In genomic region chr13:50912851-50913250, GRCh38 we compare ENCODE assay signal across 29 cellular contexts. TPM values are rescaled to one million over a fixed set of nuclear protein-coding genes. Genes with fewer than 3 reads are reported as not detected.
DNase-seq lines count a peak whose midpoint lies in the region; ATAC-seq, FAIRE-seq and TF ChIP-seq lines count a peak whose summit lies in the region.
"Had no signal": no experiment of that assay in that cellular context is flagged by ENCODE, and none has a peak within 500 bp of the region (broad histone marks: within the 10 kb centered on the region; RNA-seq: fewer than 3 reads in every experiment).

No MANE protein-coding gene starts in this region.

- peak overlapping the region; percentile 11 for H3K4me3 ChIP-seq in CD4-positive, CD25-positive, alpha-beta regulatory T cell (ENCODE audit: low read depth, low read length)
- no peak overlapping the region for H3K4me3 ChIP-seq in K562
- H3K4me3 ChIP-seq: coronary artery, heart right ventricle, SK-N-MC had no signal

- no peak overlapping the region for H3K27ac Mint-ChIP-seq in CD4-positive, CD25-positive, alpha-beta regulatory T cell
- H3K27ac Mint-ChIP-seq in neural crest cell (ENCODE audit: unreplicated experiment): no peak overlapping the region
- H3K27ac Mint-ChIP-seq: CD8-positive, alpha-beta T cell; endodermal cell; nephron progenitor cell had no signal

- TF ChIP-seq RAD21 in K562 (CRISPR knock-in tag; conservative IDR thresholded peaks at IDR 0.05 in 1 of 2, IDR thresholded peaks at IDR 0.05 in 1 of 2): no peak

- peak; percentile 15; the same call in 1 of the 2 replicates for TF ChIP-seq EP300 in K562 (IDR thresholded peaks at IDR 0.05; ENCODE audit: low read length)

- H3K9me3 ChIP-seq in CD4-positive, CD25-positive, alpha-beta regulatory T cell (ENCODE audit: control insufficient read depth in 2 of 2, low read length in 2 of 2): no peaks in the 10 kb centered on the region
- no peaks in the 10 kb centered on the region for H3K9me3 ChIP-seq in KOPT-K1 (ENCODE audit: insufficient read depth, low read length, poor library complexity, severe bottlenecking)
- H3K9me3 ChIP-seq in K562 (replicated peaks; ENCODE audit: control insufficient read depth, insufficient read depth, low read depth, low read length): no peaks in the 10 kb centered on the region
- H3K9me3 ChIP-seq: breast epithelium, heart right ventricle had no signal

- in situ Hi-C loops in K562 (cut with MboI): no loop called here

- no peak for DNase-seq in CD4-positive, CD25-positive, alpha-beta regulatory T cell
- DNase-seq in K562 (ENCODE audit: extremely low read depth in 1 of 4, low spot score in 3 of 4): no peak
- no peak for DNase-seq in neural crest cell (ENCODE audit: low read depth, low spot score)
- DNase-seq in kidney tubule cell (ENCODE audit: low spot score): no peak
- no peak for DNase-seq in activated CD4-positive, alpha-beta T cell treated with anti-CD3 and anti-CD28 coated beads, Interleukin-2, amount 50 U/mL, for 1 hour
- DNase-seq in GM20000 (ENCODE audit: low spot score): no peak
- DNase-seq: activated CD4-positive, CD25-positive, alpha-beta regulatory T cell; activated CD8-positive, alpha-beta T cell treated with anti-CD3 and anti-CD28 coated beads for 36 hours; activated T-cell treated with anti-CD3 and anti-CD28 coated beads, Interleukin-2, amount 50 U/mL, for 1 hour; amniotic stem cell; CD8-positive, alpha-beta T cell; DMS153; endodermal cell; GF-D8; HCEC 1CT; heart right ventricle; NCI-H1417 treated with DMSO at 0.1 percent for 48 hours; NCI-H2107; NCI-H510A; nephron progenitor cell; posterior cingulate gyrus; RPMI8226; stimulated activated CD4-positive, alpha-beta T cell treated with anti-CD3 and anti-CD28 coated beads, Interleukin-15, amount 100 ng/mL, for 24 hours; stimulated activated CD8-positive, alpha-beta memory T cell treated with anti-CD3 and anti-CD28 coated beads, Interleukin-4, amount 100 ng/mL, for 48 hours had no signal

- no peaks in the 10 kb centered on the region; the same call in 1 of the 2 replicates for H4K20me1 ChIP-seq in K562 (replicated peaks; ENCODE audit: control insufficient read depth, insufficient read depth, low read length)

- H3K4me3 Mint-ChIP-seq in CD4-positive, CD25-positive, alpha-beta regulatory T cell: peak overlapping the region in 3 of 4 donors; percentile 84 to 87 (median 86)
- peak overlapping the region; percentile 10 for H3K4me3 Mint-ChIP-seq in neural crest cell
- H3K4me3 Mint-ChIP-seq: endodermal cell had no signal

- H3K27me3 Mint-ChIP-seq in CD4-positive, CD25-positive, alpha-beta regulatory T cell: no peaks in the 10 kb centered on the region
- H3K27me3 Mint-ChIP-seq in neural crest cell (ENCODE audit: low read depth): no peaks in the 10 kb centered on the region
- H3K27me3 Mint-ChIP-seq: activated CD8-positive, alpha-beta T cell treated with anti-CD3 and anti-CD28 coated beads for 36 hours had no signal

- no peaks in the 10 kb centered on the region for H3K27me3 ChIP-seq in CD4-positive, CD25-positive, alpha-beta regulatory T cell (ENCODE audit: control insufficient read depth, insufficient read depth, low read length)
- no peaks in the 10 kb centered on the region for H3K27me3 ChIP-seq in K562 (ENCODE audit: control insufficient read depth in 2 of 2, insufficient read depth in 2 of 2, low read length in 2 of 2)
- H3K27me3 ChIP-seq: breast epithelium, heart right ventricle had no signal

- no peak for TF ChIP-seq POLR2A in K562 (conservative IDR thresholded peaks at IDR 0.05)

- no peak overlapping the region for H3K9ac ChIP-seq in K562 (ENCODE audit: insufficient read depth in 1 of 2, low read depth in 2 of 2, low read length in 2 of 2)

- H3K36me3 Mint-ChIP-seq in CD4-positive, CD25-positive, alpha-beta regulatory T cell: peaks cover 11% of the 10 kb centered on the region
- H3K36me3 Mint-ChIP-seq in neural crest cell (ENCODE audit: low read depth): no peaks in the 10 kb centered on the region

- CTCF ChIA-PET in K562 (lab: Yijun Ruan, JAX; ENCODE audit: low intra/inter-chr PET ratio): interaction anchor here (0.5 to 2.0 kb wide), 3 partner anchors 936 to 1268 kb away, joined by 3 to 6 read pairs (median 3); no protein-coding TSS in a partner anchor

- ATAC-seq in CD4-positive, CD25-positive, alpha-beta regulatory T cell (ENCODE audit: low read depth in 2 of 2): no peak
- ATAC-seq in K562: no peak
- ATAC-seq: activated CD8-positive, alpha-beta T cell treated with anti-CD3 and anti-CD28 coated beads for 36 hours; CD8-positive, alpha-beta T cell; left lobe of liver had no signal

- H3K9me1 ChIP-seq in K562 (ENCODE audit: control insufficient read depth, insufficient read depth, low read length): no peaks in the 10 kb centered on the region

- no peaks in the 10 kb centered on the region for H3K36me3 ChIP-seq in CD4-positive, CD25-positive, alpha-beta regulatory T cell (ENCODE audit: control insufficient read depth, insufficient read depth, low read length)
- H3K36me3 ChIP-seq in KOPT-K1 (ENCODE audit: insufficient read depth, low read length) (peaks cover 8% of the 10 kb centered on the region), K562 (ENCODE audit: control insufficient read depth, insufficient read depth, low read length) (no peaks in the 10 kb centered on the region)
- H3K36me3 ChIP-seq: breast epithelium, heart right ventricle had no signal

- no peak for FAIRE-seq in K562 (lab: Jason Lieb, UNC)

- peaks cover 80% of the 10 kb centered on the region for H3K4me1 ChIP-seq in CD4-positive, CD25-positive, alpha-beta regulatory T cell (ENCODE audit: control insufficient read depth, insufficient read depth, low read length, poor library complexity, severe bottlenecking)
- H3K4me1 ChIP-seq in K562 (replicated peaks in 1 of 2; ENCODE audit: control insufficient read depth in 2 of 2, insufficient read depth in 2 of 2, low read length in 2 of 2): peaks cover 24 to 42% of the 10 kb centered on the region in 2 experiments

- BruUV-seq in K562 (replicated peaks; lab: Mats Ljungman, UMichigan): no TSS peak

- WGBS in K562 (ENCODE audit: insufficient coverage, low coverage, missing lambda C conversion rate): 10% methylated on average over 2 of the region's 2 CpGs

- no peak overlapping the region for H2AFZ ChIP-seq in K562 (ENCODE audit: low read depth, low read length)

- no peak overlapping the region for H3K27ac ChIP-seq in CD4-positive, CD25-positive, alpha-beta regulatory T cell (ENCODE audit: insufficient read depth, low read length, poor library complexity, severe bottlenecking)
- peak overlapping the region; percentile 98 for H3K27ac ChIP-seq in KOPT-K1 (ENCODE audit: low read depth, low read length, poor library complexity, severe bottlenecking)
- no peak overlapping the region for H3K27ac ChIP-seq in K562 (ENCODE audit: extremely low read depth, low read depth, low read length)
- H3K27ac ChIP-seq: breast epithelium, coronary artery, SK-N-MC had no signal

- peaks cover 82% of the 10 kb centered on the region for H3K79me2 ChIP-seq in K562 (ENCODE audit: control insufficient read depth, insufficient read depth, low read length)

- POLR2A ChIA-PET in K562 (lab: Yijun Ruan, JAX): no interaction called here

- H3K9me3 Mint-ChIP-seq in CD4-positive, CD25-positive, alpha-beta regulatory T cell: no peaks in the 10 kb centered on the region
- H3K9me3 Mint-ChIP-seq in neural crest cell: no peaks in the 10 kb centered on the region
- H3K9me3 Mint-ChIP-seq: activated CD8-positive, alpha-beta T cell treated with anti-CD3 and anti-CD28 coated beads for 36 hours; CD8-positive, alpha-beta T cell; endodermal cell; nephron progenitor cell had no signal

- no peak overlapping the region for H3K4me2 ChIP-seq in K562 (ENCODE audit: insufficient read depth, low read length)

- TF ChIP-seq CTCF in K562 (IDR thresholded peaks at IDR 0.05 in 2 of 3, conservative IDR thresholded peaks at IDR 0.05 in 1 of 3; ENCODE audit: insufficient read depth in 2 of 3, low read depth in 1 of 3, low read length in 3 of 3): no peak
- no peak for TF ChIP-seq CTCF in neural crest cell (conservative IDR thresholded peaks at IDR 0.05)
- no peak for TF ChIP-seq CTCF in GM20000 (IDR thresholded peaks at IDR 0.05; ENCODE audit: extremely low read depth, missing control alignments)

- H3K4me1 Mint-ChIP-seq in CD4-positive, CD25-positive, alpha-beta regulatory T cell: peaks cover 30 to 79% (median 54%) of the 10 kb centered on the region in 4 donors
- peaks cover 36% of the 10 kb centered on the region for H3K4me1 Mint-ChIP-seq in neural crest cell

- intact Hi-C loops in K562 (cut with micrococcal nuclease): loop anchor here (2.0 to 10.0 kb wide), 8 partner anchors 108 to 936 kb away; no protein-coding TSS in a partner anchor

TF ChIP-seq in K562, 482 proteins besides CTCF, POLR2A, EP300 and RAD21 (continues in another document):
- TF ChIP-seq CBFA2T3 (IDR thresholded peaks at IDR 0.05) (peak; percentile 41; the same call in 1 of the 2 replicates), ZZZ3 (IDR thresholded peaks at IDR 0.05) (no peak), ZNF316 (IDR thresholded peaks at IDR 0.05) (peak; percentile 21; the same call in 1 of the 2 replicates), GTF2E2 (tag; IDR thresholded peaks at IDR 0.05) (no peak), TCF3 (CRISPR knock-in tag; IDR thresholded peaks at IDR 0.05) (0 out of 2 replicates have a peak, but pooled peaks have one; percentile 28), ZNF699 (CRISPR knock-in tag; IDR thresholded peaks at IDR 0.05; ENCODE audit: insufficient replicate concordance) (no peak), TAF15 (IDR thresholded peaks at IDR 0.05; ENCODE audit: low read depth, low read length) (no peak)

RNA-seq across cellular contexts. Expression of gene RNASEH2B, which starts 3.3 kb away (rescaled TPM):
- total RNA-seq in CD4-positive, CD25-positive, alpha-beta regulatory T cell: 96.0 TPM
- polyA plus RNA-seq in CD4-positive, CD25-positive, alpha-beta regulatory T cell: 100 to 1,000 TPM; 149 to 205 (median 183) TPM
- total RNA-seq in K562 (2011; cell fraction: chromatin; rRNA removed; ENCODE audit: low replicate concordance): 24.2 and 70.1 TPM in 2 replicates
- total RNA-seq in K562 (2011; cell fraction: nucleolus; rRNA removed): 17.2 and 24.5 TPM in 2 replicates
- 49.1 and 91.3 TPM in 2 replicates for total RNA-seq in K562 (2011; cell fraction: nucleoplasm; rRNA removed)
- total RNA-seq in K562 (2014; rRNA removed) (61.1 and 62.5 TPM in 2 replicates), K562 (2014; rRNA removed; fragmentation: Illumina TruSeq; extraction: Trizol) (68.1 and 82.4 TPM in 2 replicates), K562 (2015; rRNA removed; fragmentation: Illumina TruSeq; extraction: Trizol) (97.0 and 109 TPM in 2 replicates), K562 (2021) (41.0 and 49.9 TPM in 2 replicates), neural crest cell (53.2 and 55.2 TPM in 2 replicates)
- polyA plus RNA-seq in K562 (2011; rRNA removed) (57.6 and 70.2 TPM in 2 replicates), K562 (2014; fragmentation: Illumina TruSeq; extraction: Trizol) (68.2 and 83.7 TPM in 2 replicates), K562 (2014; fragmentation: Nextera tagmentation; extraction: Ambion mirVana) (10 to 100 TPM; 26.3 to 29.8 TPM), K562 (2014; rRNA removed) (44.3 and 44.5 TPM in 2 replicates)
- polyA plus RNA-seq in K562 (2011; cell fraction: cytosol; rRNA removed): 15.1 and 22.0 TPM in 2 replicates
- 24.5 and 42.9 TPM in 2 replicates for polyA plus RNA-seq in K562 (2011; cell fraction: nucleus; rRNA removed)
- 67.3 and 71.4 TPM in 2 replicates for polyA plus RNA-seq in K562 (2012)
- polyA minus RNA-seq in K562 (2011; rRNA and poly(A)+ RNA removed): 55.7 and 59.4 TPM in 2 replicates
- 14.6 and 19.9 TPM in 2 replicates for polyA minus RNA-seq in K562 (2011; cell fraction: cytosol; rRNA and poly(A)+ RNA removed)
- 46.9 and 69.3 TPM in 2 replicates for polyA minus RNA-seq in K562 (2011; cell fraction: nucleus; rRNA and poly(A)+ RNA removed)
